8 cellular contexts compared by ENCODE assay signal in genomic region chr15:78750566-78750965, GRCh38.
DNase-seq lines count a peak whose midpoint lies in the region; ATAC-seq and TF ChIP-seq lines count a peak whose summit lies in the region.

No MANE protein-coding gene starts in this region.

- H3K9me3 Mint-ChIP-seq in nephron = no peaks in the 10 kb centered on the region

- H3K27ac ChIP-seq in esophagus muscularis mucosa (replicated peaks in 1 of 4) = peak overlapping the region; percentile 46 to 56 (median 51)

- no peak for TF ChIP-seq CTCF in BE2C (IDR thresholded peaks at IDR 0.05; ENCODE audit: low read depth, low read length)
- TF ChIP-seq CTCF in esophagus muscularis mucosa (IDR thresholded peaks at IDR 0.05) = no peak
- TF ChIP-seq CTCF in nephron (IDR thresholded peaks at IDR 0.05; ENCODE audit: unreplicated experiment in 3 of 3) = no peak

- TF ChIP-seq POLR2A in esophagus muscularis mucosa (IDR thresholded peaks at IDR 0.05; ENCODE audit: low read depth) (no peak), erythroblast (IDR thresholded peaks at IDR 0.05; ENCODE audit: low read length) (no peak)

- peaks cover 33% of the 10 kb centered on the region for H3K4me1 ChIP-seq in BE2C
- H3K4me1 ChIP-seq in NT2/D1 (ENCODE audit: insufficient read depth, insufficient read length) = peaks cover 8% of the 10 kb centered on the region
- H3K4me1 ChIP-seq in esophagus muscularis mucosa = peaks cover 8 to 17% (median 14%) of the 10 kb centered on the region in 4 donors

- H3K4me3 ChIP-seq in BE2C (ENCODE audit: low read depth, low read length) (peak overlapping the region; percentile 26), NT2/D1 (ENCODE audit: insufficient read length, low read depth) (no peak overlapping the region), esophagus muscularis mucosa (peak overlapping the region; percentile 18 to 42 (median 37))

- H3K4me3 Mint-ChIP-seq in nephron = peak overlapping the region in 2 of 3 experiments; percentile 8 to 9

- TF ChIP-seq EP300 in esophagus muscularis mucosa (IDR thresholded peaks at IDR 0.05) = no peak

- no peaks in the 10 kb centered on the region for H3K36me3 Mint-ChIP-seq in nephron (ENCODE audit: low read depth)

- WGBS in esophagus muscularis mucosa = 51% methylated on average over 7 of the region's 7 CpGs

- H3K4me1 Mint-ChIP-seq in nephron = peaks cover 23% of the 10 kb centered on the region

- H3K27me3 ChIP-seq in BE2C (no peaks in the 10 kb centered on the region), NT2/D1 (ENCODE audit: insufficient read depth, insufficient read length) (peaks cover 10% of the 10 kb centered on the region), esophagus muscularis mucosa (no peaks in the 10 kb centered on the region)

- no peaks in the 10 kb centered on the region for H3K9me3 ChIP-seq in BE2C
- H3K9me3 ChIP-seq in NT2/D1 (ENCODE audit: insufficient read depth, low read length) = no peaks in the 10 kb centered on the region
- no peaks in the 10 kb centered on the region for H3K9me3 ChIP-seq in esophagus muscularis mucosa

- peak overlapping the region in 1 of 3 experiments; percentile 4 for H3K27ac Mint-ChIP-seq in nephron

- H3K36me3 ChIP-seq in BE2C (no peaks in the 10 kb centered on the region), NT2/D1 (ENCODE audit: insufficient read depth, insufficient read length, low read length) (no peaks in the 10 kb centered on the region), esophagus muscularis mucosa (no peaks in the 10 kb centered on the region)

- intact Hi-C loops in esophagus muscularis mucosa (cut with DNase I) = loop anchor here (5.0 kb wide), 1 partner anchor 133 kb away; no protein-coding TSS in a partner anchor

- peaks cover 3% of the 10 kb centered on the region for H3K27me3 Mint-ChIP-seq in nephron (ENCODE audit: low read depth)

- DNase-seq in BE2C = no peak
- DNase-seq in NT2/D1 (ENCODE audit: low read depth, low spot score) = no peak
- DNase-seq in esophagus muscularis mucosa (ENCODE audit: extremely low spot score) = no peak
- DNase-seq in erythroblast (lab: John Stamatoyannopoulos, UW) = no peak
- DNase-seq in DMS 273 (lab: John Stamatoyannopoulos, UW; ENCODE audit: unreplicated experiment) = no peak

- H3K9ac ChIP-seq in NT2/D1 (ENCODE audit: insufficient read length, low read depth) = peak overlapping the region; percentile 38

- no peak for ATAC-seq in HG03432 (IDR thresholded peaks at IDR 0.05; ENCODE audit: unreplicated experiment)
- no peak for ATAC-seq in GM18511 (IDR thresholded peaks at IDR 0.05; ENCODE audit: unreplicated experiment)
